In genomic region chr16:81808933-81809480, GRCh38 we compare ENCODE assay signal across 1 cellular context.
TF ChIP-seq lines count a peak whose summit lies in the region.

No MANE protein-coding gene starts in this region.

TF ChIP-seq in HepG2, 621 proteins besides CTCF, POLR2A, EP300 and RAD21 (continued from another document):
- TF ChIP-seq ARID5B (CRISPR knock-in tag; IDR thresholded peaks at IDR 0.05) (0 out of 2 replicates have a peak, but pooled peaks have one; percentile 25), ZNF563 (CRISPR knock-in tag; IDR thresholded peaks at IDR 0.05) (no peak), SALL1 (CRISPR knock-in tag; IDR thresholded peaks at IDR 0.05) (0 out of 2 replicates have a peak, but pooled peaks have one; percentile 14), RBAK (CRISPR knock-in tag; IDR thresholded peaks at IDR 0.05) (no peak), MBNL3 (CRISPR knock-in tag; conservative IDR thresholded peaks at IDR 0.05) (no peak), ZBTB39 (CRISPR knock-in tag; IDR thresholded peaks at IDR 0.05) (no peak), ELF3 (CRISPR knock-in tag; IDR thresholded peaks at IDR 0.05) (peak; percentile 22; the same call in 1 of the 2 replicates), HNF1B (CRISPR knock-in tag; IDR thresholded peaks at IDR 0.05) (peak; percentile 24; the same call in 1 of the 2 replicates), HNRNPUL1 (IDR thresholded peaks at IDR 0.05; ENCODE audit: low read depth, low read length) (no peak), MXD3 (CRISPR knock-in tag; IDR thresholded peaks at IDR 0.05) (no peak), PHB2 (IDR thresholded peaks at IDR 0.05; ENCODE audit: partially characterized antibody) (no peak)
